8 cellular contexts compared by ENCODE assay signal in the genomic region with DNA sequence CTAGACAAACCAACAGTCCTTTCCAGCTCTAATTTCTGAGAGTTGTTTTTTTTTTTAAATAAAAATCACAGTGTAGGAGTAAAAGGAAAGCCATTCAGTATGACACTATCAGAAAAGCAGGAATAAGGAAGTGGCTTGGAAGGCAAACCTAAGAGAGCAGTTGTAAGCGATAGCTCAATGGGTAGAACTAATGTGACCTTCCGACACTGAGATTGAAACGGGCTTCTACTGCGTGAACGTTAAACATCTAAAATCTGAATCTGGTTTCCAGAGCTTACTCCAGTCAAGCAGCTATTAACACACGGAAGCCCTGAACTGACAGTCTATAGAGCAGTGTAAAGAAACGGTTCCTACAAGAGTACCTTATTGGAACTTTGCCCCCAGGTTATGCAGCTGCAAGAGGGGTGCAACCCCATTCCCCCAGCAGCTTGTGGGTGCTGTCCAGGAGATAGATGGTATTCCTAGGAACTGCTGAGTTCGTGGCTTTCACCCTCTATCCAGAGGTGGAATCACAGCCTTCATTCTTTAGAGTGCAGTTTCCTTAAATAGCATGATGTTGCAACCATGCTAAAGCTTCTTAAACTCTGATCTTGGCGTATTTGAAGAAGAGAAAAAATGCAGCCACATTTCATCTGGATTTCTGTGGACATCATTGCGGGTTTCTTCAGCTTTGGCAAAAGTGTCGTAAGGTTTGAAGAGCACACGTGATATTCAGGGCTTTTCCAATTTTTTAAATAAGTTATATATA. TPM values are rescaled to one million over a fixed set of nuclear protein-coding genes. Genes with fewer than 3 reads are reported as not detected.
DNase-seq lines count a peak whose midpoint lies in the region; ATAC-seq and TF ChIP-seq lines count a peak whose summit lies in the region.

No MANE protein-coding gene starts in this region.

- H3K9me3 ChIP-seq in body of pancreas = no peaks in the 10 kb centered on the region
- no peaks in the 10 kb centered on the region for H3K9me3 ChIP-seq in mesodermal cell (ENCODE audit: control insufficient read depth, low read length)

- ATAC-seq in body of pancreas = no peak
- ATAC-seq in GM18909 (IDR thresholded peaks at IDR 0.05; ENCODE audit: poor library complexity, unreplicated experiment) = no peak
- ATAC-seq in HG03342 (IDR thresholded peaks at IDR 0.05; ENCODE audit: unreplicated experiment) = no peak

- no peaks in the 10 kb centered on the region for H3K27me3 ChIP-seq in body of pancreas

- intact Hi-C loops in body of pancreas (cut with DNase I) = no loop called here

- no peak for DNase-seq in activated naive CD4-positive, alpha-beta T cell treated with anti-CD3 and anti-CD28 coated beads, Interleukin-2, amount 10 ng/mL, durations not matched to agents 7 days and 5 days
- DNase-seq in activated naive CD4-positive, alpha-beta T cell (lab: John Stamatoyannopoulos, UW) = no peak
- DNase-seq in NOMO-1 (lab: John Stamatoyannopoulos, UW; ENCODE audit: unreplicated experiment in 2 of 2) (peak; percentile 74 to 83), body of pancreas (peak in 1 of 4 donors; percentile 51)

- peak overlapping the region; percentile 100 for H3K27ac Mint-ChIP-seq in activated naive CD4-positive, alpha-beta T cell treated with anti-CD3 and anti-CD28 coated beads, Interleukin-2, amount 10 ng/mL, durations not matched to agents 7 days and 5 days

- H3K4me3 ChIP-seq in body of pancreas (no peak overlapping the region), mesodermal cell (ENCODE audit: extremely low read depth, insufficient read depth, low read length, poor library complexity, severe bottlenecking) (no peak overlapping the region), urinary bladder (ENCODE audit: low read depth, low read length) (no peak overlapping the region)

- 10 to 15% methylated on average over 12 of the region's 12 CpGs for WGBS in body of pancreas, 2 donors
- 81 to 91% methylated on average over 9 of the region's 12 CpGs for WGBS in mesodermal cell (ENCODE audit: insufficient coverage in 2 of 2), 2 experiments
- WGBS in urinary bladder = 9% methylated on average over 12 of the region's 12 CpGs

- CTCF ChIA-PET in activated naive CD4-positive, alpha-beta T cell treated with anti-CD3 and anti-CD28 coated beads, Interleukin-2, amount 10 ng/mL, durations not matched to agents 7 days and 5 days (lab: Charles Lee) = interaction anchor here (0.8 to 3.7 kb wide), 10 partner anchors 12 to 470 kb away, joined by 3 to 20 read pairs (median 4); no protein-coding TSS in a partner anchor

- no peak for TF ChIP-seq CTCF in body of pancreas (IDR thresholded peaks at IDR 0.05)

- H3K36me3 Mint-ChIP-seq in activated naive CD4-positive, alpha-beta T cell treated with anti-CD3 and anti-CD28 coated beads, Interleukin-2, amount 10 ng/mL, durations not matched to agents 7 days and 5 days = peaks cover 1% of the 10 kb centered on the region

- H3K4me1 ChIP-seq in body of pancreas (peaks cover 68% of the 10 kb centered on the region), mesodermal cell (ENCODE audit: control insufficient read depth, insufficient read depth, low read length, poor library complexity, severe bottlenecking) (peaks cover 54% of the 10 kb centered on the region), urinary bladder (ENCODE audit: insufficient read depth) (no peaks in the 10 kb centered on the region)

- H3K4me1 Mint-ChIP-seq in activated naive CD4-positive, alpha-beta T cell treated with anti-CD3 and anti-CD28 coated beads, Interleukin-2, amount 10 ng/mL, durations not matched to agents 7 days and 5 days = peaks cover 49% of the 10 kb centered on the region

- peak overlapping the region; percentile 97 to 100 (median 100) for H3K27ac ChIP-seq in body of pancreas
- H3K27ac ChIP-seq in mesodermal cell (ENCODE audit: low read depth, low read length, severe bottlenecking) = peak overlapping the region; percentile 96
- H3K27ac ChIP-seq in urinary bladder (ENCODE audit: low read depth) = peak overlapping the region; percentile 92

- H3K4me3 Mint-ChIP-seq in activated naive CD4-positive, alpha-beta T cell treated with anti-CD3 and anti-CD28 coated beads, Interleukin-2, amount 10 ng/mL, durations not matched to agents 7 days and 5 days = peak overlapping the region; percentile 77

- no peaks in the 10 kb centered on the region for H3K27me3 Mint-ChIP-seq in activated naive CD4-positive, alpha-beta T cell treated with anti-CD3 and anti-CD28 coated beads, Interleukin-2, amount 10 ng/mL, durations not matched to agents 7 days and 5 days

- H3K36me3 ChIP-seq in body of pancreas (replicated peaks in 1 of 2; ENCODE audit: insufficient read depth in 1 of 2, low read depth in 2 of 2) (no peaks in the 10 kb centered on the region), mesodermal cell (ENCODE audit: control insufficient read depth, insufficient read depth, low read length) (peaks cover 2% of the 10 kb centered on the region), urinary bladder (ENCODE audit: insufficient read depth) (no peaks in the 10 kb centered on the region)

- H3K9me3 Mint-ChIP-seq in activated naive CD4-positive, alpha-beta T cell treated with anti-CD3 and anti-CD28 coated beads, Interleukin-2, amount 10 ng/mL, durations not matched to agents 7 days and 5 days = no peaks in the 10 kb centered on the region

- no peak for TF ChIP-seq POLR2A in body of pancreas (IDR thresholded peaks at IDR 0.05)

RNA-seq across cellular contexts. Expression of a gene that starts 3.3 kb away (rescaled TPM):
- total RNA-seq in body of pancreas (10 to 100 TPM; 82.7 to 83.3 TPM), urinary bladder (137 TPM)
- polyA plus RNA-seq in mesodermal cell (2013, experiment 1 of 2) = 122 TPM
- 99.9 TPM for polyA plus RNA-seq in mesodermal cell (2013, experiment 2 of 2)
- 137 TPM for polyA plus RNA-seq in urinary bladder

Comparison
In these comparisons a context has a peak if more than half of its experiments do, and no peak if none do; other contexts are left out.
1. DNase-seq: peak in NOMO-1 (2 of 2); none in activated naive CD4-positive, alpha-beta T cell treated with anti-CD3 and anti-CD28 coated beads, Interleukin-2, amount 10 ng/mL, durations not matched to agents 7 days and 5 days (single experiment) and activated naive CD4-positive, alpha-beta T cell (0 of 4).
2. Peak in every context shown above with its lines, with median percentiles within 50 percentile points of each other: H3K27ac ChIP-seq.